Comparison of ENCODE assay signal across 8 cellular contexts in the genomic region with DNA sequence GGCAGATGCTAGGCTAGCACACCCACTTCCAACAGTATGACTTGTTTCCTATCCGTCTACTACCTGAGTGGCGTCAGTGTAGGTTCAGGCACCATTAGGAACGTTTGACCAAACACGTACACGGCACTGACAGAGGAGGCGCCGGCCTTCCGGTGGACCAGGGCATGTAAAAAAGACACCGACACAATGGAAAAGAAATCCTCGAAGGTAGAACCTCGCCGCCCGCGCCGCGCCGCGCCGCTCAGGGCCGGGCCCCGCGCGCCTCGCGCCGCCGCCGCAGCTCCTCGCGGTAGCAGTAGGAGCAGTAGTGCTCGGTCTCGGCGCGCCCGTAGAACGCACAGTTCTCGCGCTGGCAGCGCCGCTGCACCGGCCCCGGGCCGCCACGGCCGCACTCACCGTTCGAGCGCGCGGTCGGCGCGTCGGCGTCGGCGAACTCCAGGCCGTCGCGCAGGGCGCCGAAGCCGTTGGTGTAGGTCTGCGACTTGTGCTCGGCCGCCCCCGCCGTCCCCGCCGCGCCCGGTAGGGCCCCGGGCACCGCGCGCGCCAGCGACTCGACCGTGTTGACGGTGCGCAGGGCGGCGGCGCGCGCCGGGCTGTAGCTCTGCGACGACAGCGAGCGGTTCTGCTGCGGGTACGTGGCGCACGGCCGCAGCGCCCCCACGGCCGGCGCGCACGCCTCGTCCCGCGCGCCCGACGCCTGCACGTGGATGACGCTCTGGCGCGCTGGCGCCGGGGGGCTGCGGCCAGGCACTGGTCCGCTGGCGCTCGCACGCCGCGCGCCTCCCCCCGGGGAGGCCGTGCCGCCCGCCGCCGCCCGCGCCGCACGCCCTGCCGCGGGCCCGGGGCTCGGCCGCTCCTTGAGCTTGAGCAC.
DNase-seq lines count a peak whose midpoint lies in the region; ATAC-seq and TF ChIP-seq lines count a peak whose summit lies in the region.

No MANE protein-coding gene starts in this region.

- H3K4me1 ChIP-seq in MM.1S (ENCODE audit: low read length): peaks cover 4% of the 10 kb centered on the region; the same call in 1 of the 2 replicates

- H3K9ac ChIP-seq in MM.1S (ENCODE audit: low read length): no peak overlapping the region

- no peaks in the 10 kb centered on the region for H4K20me1 ChIP-seq in MM.1S (ENCODE audit: insufficient read depth, low read length)

- no peaks in the 10 kb centered on the region for H3K79me2 ChIP-seq in MM.1S (ENCODE audit: low read length)

- no peak overlapping the region for H3K4me3 ChIP-seq in MM.1S (ENCODE audit: low read length)

- no peak overlapping the region for H2AFZ ChIP-seq in MM.1S (ENCODE audit: low read length)

- H3K4me2 ChIP-seq in MM.1S (ENCODE audit: low read depth, low read length): no peak overlapping the region

- H3K9me3 ChIP-seq in MM.1S (replicated peaks; ENCODE audit: insufficient read depth, low read length): no peaks in the 10 kb centered on the region

- no peak for TF ChIP-seq CTCF in MM.1S (IDR thresholded peaks at IDR 0.05; ENCODE audit: low read length)

- H3K36me3 ChIP-seq in MM.1S (replicated peaks; ENCODE audit: insufficient read depth, low read length): no peaks in the 10 kb centered on the region

- H3K27ac ChIP-seq in MM.1S (ENCODE audit: low read length): no peak overlapping the region

- H3K9me2 ChIP-seq in MM.1S (replicated peaks; ENCODE audit: insufficient read depth, low read length): no peaks in the 10 kb centered on the region

- no peaks in the 10 kb centered on the region for H3F3A ChIP-seq in MM.1S (ENCODE audit: insufficient read depth, low read length)

- H3K27me3 ChIP-seq in MM.1S (replicated peaks; ENCODE audit: insufficient read depth, low read length): no peaks in the 10 kb centered on the region

- peak; percentile 28 for DNase-seq in activated T-cell treated with anti-CD3 and anti-CD28 coated beads for 1 hour (ENCODE audit: low read depth)
- DNase-seq in germinal center (ENCODE audit: low spot score): peak; percentile 13
- DNase-seq in stimulated activated CD4-positive, alpha-beta T cell treated with anti-CD3 and anti-CD28 coated beads, Interleukin-12 subunit alpha, Interleukin-12 subunit beta, amount 100 ng/mL, for 4 hours: peak; percentile 46
- no peak for DNase-seq in MM.1S
- DNase-seq in COLO668 (lab: John Stamatoyannopoulos, UW; ENCODE audit: unreplicated experiment): no peak
- DNase-seq in T1000 (lab: John Stamatoyannopoulos, UW): no peak
- DNase-seq in SIG-M5 (lab: John Stamatoyannopoulos, UW): no peak

- peak; percentile 54 for ATAC-seq in GM18502 (IDR thresholded peaks at IDR 0.05; ENCODE audit: poor library complexity, unreplicated experiment)

Comparison
In these comparisons a context has a peak if more than half of its experiments do, and no peak if none do; other contexts are left out.
1. DNase-seq: peak in activated T-cell treated with anti-CD3 and anti-CD28 coated beads for 1 hour (single experiment), germinal center (single experiment) and stimulated activated CD4-positive, alpha-beta T cell treated with anti-CD3 and anti-CD28 coated beads, Interleukin-12 subunit alpha, Interleukin-12 subunit beta, amount 100 ng/mL, for 4 hours (single experiment); none in MM.1S (single experiment), COLO668 (single experiment), T1000 (single experiment) and SIG-M5 (single experiment).